8 cellular contexts compared by ENCODE assay signal in the genomic region with DNA sequence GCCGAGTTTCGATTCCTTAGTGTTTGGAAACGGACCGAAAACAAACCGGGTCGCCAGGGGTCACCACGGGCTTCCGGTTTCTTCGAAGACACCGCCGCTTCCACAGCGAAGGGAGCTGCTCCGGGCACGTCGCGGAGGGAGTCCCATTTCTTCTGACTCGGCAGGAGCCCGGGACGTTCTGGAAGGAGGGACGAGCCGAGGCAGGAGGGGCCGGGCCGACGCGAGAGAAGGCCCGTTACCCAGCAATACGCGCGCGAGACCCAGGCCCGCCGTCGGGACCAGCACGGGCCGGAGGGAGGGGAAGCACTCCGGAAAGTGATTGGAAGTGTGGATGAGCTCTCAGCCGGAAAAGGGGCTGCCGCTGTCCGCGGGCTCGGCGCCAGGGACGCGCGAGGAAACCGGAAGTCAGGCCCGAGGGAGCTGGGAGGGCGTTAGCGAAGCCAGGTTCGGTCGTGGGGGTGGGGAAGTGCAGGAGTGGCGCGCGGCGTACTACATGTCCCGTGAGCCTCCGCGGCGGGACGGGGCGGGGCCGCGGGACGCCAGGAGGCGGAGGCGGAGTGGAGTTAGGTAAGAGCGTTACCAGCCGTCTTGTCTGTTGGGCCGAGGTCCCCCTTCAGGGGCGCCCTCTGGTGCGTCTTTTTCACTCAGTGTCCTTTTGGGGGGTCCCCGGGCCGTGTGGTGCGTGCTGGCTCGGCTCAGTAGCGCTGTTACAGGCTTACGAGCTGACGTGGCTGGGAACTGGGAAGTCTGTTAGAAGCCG. TPM values are rescaled to one million over a fixed set of nuclear protein-coding genes. Genes with fewer than 3 reads are reported as not detected.
DNase-seq lines count a peak whose midpoint lies in the region; ATAC-seq lines count a peak whose summit lies in the region.

A gene with protein sequence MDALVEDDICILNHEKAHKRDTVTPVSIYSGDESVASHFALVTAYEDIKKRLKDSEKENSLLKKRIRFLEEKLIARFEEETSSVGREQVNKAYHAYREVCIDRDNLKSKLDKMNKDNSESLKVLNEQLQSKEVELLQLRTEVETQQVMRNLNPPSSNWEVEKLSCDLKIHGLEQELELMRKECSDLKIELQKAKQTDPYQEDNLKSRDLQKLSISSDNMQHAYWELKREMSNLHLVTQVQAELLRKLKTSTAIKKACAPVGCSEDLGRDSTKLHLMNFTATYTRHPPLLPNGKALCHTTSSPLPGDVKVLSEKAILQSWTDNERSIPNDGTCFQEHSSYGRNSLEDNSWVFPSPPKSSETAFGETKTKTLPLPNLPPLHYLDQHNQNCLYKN (minus strand): TSS at position 188 of the 760 bp plus-strand sequence. CDS start 8,207 bp downstream, outside the sequence.
A gene with protein sequence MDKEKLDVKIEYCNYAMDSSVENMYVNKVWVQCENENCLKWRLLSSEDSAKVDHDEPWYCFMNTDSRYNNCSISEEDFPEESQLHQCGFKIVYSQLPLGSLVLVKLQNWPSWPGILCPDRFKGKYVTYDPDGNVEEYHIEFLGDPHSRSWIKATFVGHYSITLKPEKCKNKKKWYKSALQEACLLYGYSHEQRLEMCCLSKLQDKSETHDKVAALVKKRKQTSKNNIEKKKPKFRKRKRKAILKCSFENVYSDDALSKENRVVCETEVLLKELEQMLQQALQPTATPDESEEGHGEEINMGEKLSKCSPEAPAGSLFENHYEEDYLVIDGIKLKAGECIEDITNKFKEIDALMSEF (plus strand): TSS at position 85 of the 760 bp plus-strand sequence. CDS start 64,348 bp downstream, outside the sequence.

- peak within 1 kb of the TSS; percentile 98 for H3K4me3 Mint-ChIP-seq in activated CD4-positive, alpha-beta T cell treated with anti-CD3 and anti-CD28 coated beads, Interleukin-2, amount 10 ng/mL, durations not matched to agents 24 days and 14 days

- no peaks in the 10 kb centered on the region for H3K27me3 Mint-ChIP-seq in activated CD4-positive, alpha-beta T cell treated with anti-CD3 and anti-CD28 coated beads, Interleukin-2, amount 10 ng/mL, durations not matched to agents 24 days and 14 days

- peak within 1 kb of the TSS; percentile 95 to 99 (median 98) for H3K9ac ChIP-seq in BLaER1 treated with 17β-estradiol and CSF1 and Interleukin-3, amounts not matched to agents 10 nM and 100 nM

- peak; percentile 87 for ATAC-seq in HG03460 (IDR thresholded peaks at IDR 0.05; ENCODE audit: unreplicated experiment)
- ATAC-seq in left lobe of liver, result peak; percentile 96

- peak within 1 kb of the TSS; percentile 96 for H3K27ac Mint-ChIP-seq in activated CD4-positive, alpha-beta T cell treated with anti-CD3 and anti-CD28 coated beads, Interleukin-2, amount 10 ng/mL, durations not matched to agents 24 days and 14 days

- H3K4me1 ChIP-seq in BLaER1 treated with 17β-estradiol and CSF1 and Interleukin-3, amounts not matched to agents 10 nM and 100 nM, result peaks cover 16 to 47% (median 35%) of the 10 kb centered on the region in 10 experiments

- peak within 1 kb of the TSS; percentile 74 to 96 (median 88) for H3K4me2 ChIP-seq in BLaER1 treated with 17β-estradiol and CSF1 and Interleukin-3, amounts not matched to agents 10 nM and 100 nM

- H3K27ac ChIP-seq in BLaER1 treated with 17β-estradiol and CSF1 and Interleukin-3, amounts not matched to agents 10 nM and 100 nM, result peak within 1 kb of the TSS; percentile 97 to 100 (median 99)

- peaks cover 5% of the 10 kb centered on the region for H3K9me3 Mint-ChIP-seq in activated CD4-positive, alpha-beta T cell treated with anti-CD3 and anti-CD28 coated beads, Interleukin-2, amount 10 ng/mL, durations not matched to agents 24 days and 14 days

- H3K9me3 ChIP-seq in BLaER1 treated with 17β-estradiol and CSF1 and Interleukin-3, amounts not matched to agents 10 nM and 100 nM (replicated peaks in 1 of 11), result peaks cover 24 to 40% (median 34%) of the 10 kb centered on the region in 11 experiments

- H3K4me3 ChIP-seq in BLaER1 treated with 17β-estradiol and CSF1 and Interleukin-3, amounts not matched to agents 10 nM and 100 nM, result peak within 1 kb of the TSS; percentile 61 to 86 (median 74)

- no peaks in the 10 kb centered on the region for H3K27me3 ChIP-seq in BLaER1 treated with 17β-estradiol and CSF1 and Interleukin-3, amounts not matched to agents 10 nM and 100 nM

- peaks cover 41% of the 10 kb centered on the region for H3K4me1 Mint-ChIP-seq in activated CD4-positive, alpha-beta T cell treated with anti-CD3 and anti-CD28 coated beads, Interleukin-2, amount 10 ng/mL, durations not matched to agents 24 days and 14 days

- H3K36me3 ChIP-seq in BLaER1 treated with 17β-estradiol and CSF1 and Interleukin-3, amounts not matched to agents 10 nM and 100 nM, result peaks cover 22 to 36% (median 27%) of the 10 kb centered on the region in 11 experiments

- peak; percentile 23 for DNase-seq in GM19240 (ENCODE audit: insufficient read length, low spot score)
- peak; percentile 69 for DNase-seq in NCI-H524 treated with DMSO at 0.1 percent for 48 hours (lab: John Stamatoyannopoulos, UW)
- DNase-seq in activated CD4-positive, alpha-beta T cell treated with anti-CD3 and anti-CD28 coated beads, Interleukin-2, amount 10 ng/mL, durations not matched to agents 24 days and 14 days, result peak; percentile 98
- peak; percentile 82 for DNase-seq in cortex of kidney (lab: John Stamatoyannopoulos, UW)
- DNase-seq in left lobe of liver (ENCODE audit: low spot score), result peak; percentile 98
- peak; percentile 89 for DNase-seq in stimulated activated CD4-positive, alpha-beta T cell treated with anti-CD3 and anti-CD28 coated beads, Interleukin-2, amount 100 ng/mL, for 4 hours (ENCODE audit: low read depth)

- peaks cover 0 to 3% (median 0%) of the 10 kb centered on the region in 11 experiments; a peak in 1 of 22 replicates for H4K20me1 ChIP-seq in BLaER1 treated with 17β-estradiol and CSF1 and Interleukin-3, amounts not matched to agents 10 nM and 100 nM

- intact Hi-C loops in activated CD4-positive, alpha-beta T cell treated with anti-CD3 and anti-CD28 coated beads, Interleukin-2, amount 10 ng/mL, durations not matched to agents 24 days and 14 days (cut with micrococcal nuclease), result loop anchor here (1.0 to 10.0 kb wide), 7 partner anchors 23 to 894 kb away; a partner anchor contains a TSS

- H3K36me3 Mint-ChIP-seq in activated CD4-positive, alpha-beta T cell treated with anti-CD3 and anti-CD28 coated beads, Interleukin-2, amount 10 ng/mL, durations not matched to agents 24 days and 14 days (ENCODE audit: low read depth), result peaks cover 25% of the 10 kb centered on the region

RNA-seq across cellular contexts. Expression of the first gene that starts in this region (rescaled TPM):
- 35.6 and 38.7 TPM in 2 replicates for total RNA-seq in activated CD4-positive, alpha-beta T cell treated with anti-CD3 and anti-CD28 coated beads, Interleukin-2, amount 10 ng/mL, durations not matched to agents 24 days and 14 days
- total RNA-seq in left lobe of liver, result 30.3 TPM

RNA-seq across cellular contexts. Expression of the second gene that starts in this region (rescaled TPM):
- total RNA-seq in activated CD4-positive, alpha-beta T cell treated with anti-CD3 and anti-CD28 coated beads, Interleukin-2, amount 10 ng/mL, durations not matched to agents 24 days and 14 days, result 0.14 TPM in 1 of 2 replicates, not detected in the other
- 0.30 TPM for total RNA-seq in left lobe of liver

Comparison
In these comparisons a context has a peak if more than half of its experiments do, and no peak if none do; other contexts are left out.
1. Peak in every context shown above with its lines: DNase-seq, ATAC-seq, H3K4me3 ChIP-seq and H3K27ac ChIP-seq.
2. DNase-seq: peak in every context shown above with its lines; median percentile 98 in activated CD4-positive, alpha-beta T cell treated with anti-CD3 and anti-CD28 coated beads, Interleukin-2, amount 10 ng/mL, durations not matched to agents 24 days and 14 days; 98 in left lobe of liver; 89 in stimulated activated CD4-positive, alpha-beta T cell treated with anti-CD3 and anti-CD28 coated beads, Interleukin-2, amount 100 ng/mL, for 4 hours; 82 in cortex of kidney; 69 in NCI-H524 treated with DMSO at 0.1 percent for 48 hours; 23 in GM19240.